In genomic region chr9:133417541-133418461, GRCh38 we compare ENCODE assay signal across 1 cellular context.
TF ChIP-seq lines count a peak whose summit lies in the region.

Gene REXO4 (minus strand): TSS chr9:133418010. CDS start chr9:133417844, 166 bp downstream.

TF ChIP-seq in HepG2, 621 proteins besides CTCF, POLR2A, EP300 and RAD21 (continued from another document and continues in another):
- TF ChIP-seq, protein P1, sequence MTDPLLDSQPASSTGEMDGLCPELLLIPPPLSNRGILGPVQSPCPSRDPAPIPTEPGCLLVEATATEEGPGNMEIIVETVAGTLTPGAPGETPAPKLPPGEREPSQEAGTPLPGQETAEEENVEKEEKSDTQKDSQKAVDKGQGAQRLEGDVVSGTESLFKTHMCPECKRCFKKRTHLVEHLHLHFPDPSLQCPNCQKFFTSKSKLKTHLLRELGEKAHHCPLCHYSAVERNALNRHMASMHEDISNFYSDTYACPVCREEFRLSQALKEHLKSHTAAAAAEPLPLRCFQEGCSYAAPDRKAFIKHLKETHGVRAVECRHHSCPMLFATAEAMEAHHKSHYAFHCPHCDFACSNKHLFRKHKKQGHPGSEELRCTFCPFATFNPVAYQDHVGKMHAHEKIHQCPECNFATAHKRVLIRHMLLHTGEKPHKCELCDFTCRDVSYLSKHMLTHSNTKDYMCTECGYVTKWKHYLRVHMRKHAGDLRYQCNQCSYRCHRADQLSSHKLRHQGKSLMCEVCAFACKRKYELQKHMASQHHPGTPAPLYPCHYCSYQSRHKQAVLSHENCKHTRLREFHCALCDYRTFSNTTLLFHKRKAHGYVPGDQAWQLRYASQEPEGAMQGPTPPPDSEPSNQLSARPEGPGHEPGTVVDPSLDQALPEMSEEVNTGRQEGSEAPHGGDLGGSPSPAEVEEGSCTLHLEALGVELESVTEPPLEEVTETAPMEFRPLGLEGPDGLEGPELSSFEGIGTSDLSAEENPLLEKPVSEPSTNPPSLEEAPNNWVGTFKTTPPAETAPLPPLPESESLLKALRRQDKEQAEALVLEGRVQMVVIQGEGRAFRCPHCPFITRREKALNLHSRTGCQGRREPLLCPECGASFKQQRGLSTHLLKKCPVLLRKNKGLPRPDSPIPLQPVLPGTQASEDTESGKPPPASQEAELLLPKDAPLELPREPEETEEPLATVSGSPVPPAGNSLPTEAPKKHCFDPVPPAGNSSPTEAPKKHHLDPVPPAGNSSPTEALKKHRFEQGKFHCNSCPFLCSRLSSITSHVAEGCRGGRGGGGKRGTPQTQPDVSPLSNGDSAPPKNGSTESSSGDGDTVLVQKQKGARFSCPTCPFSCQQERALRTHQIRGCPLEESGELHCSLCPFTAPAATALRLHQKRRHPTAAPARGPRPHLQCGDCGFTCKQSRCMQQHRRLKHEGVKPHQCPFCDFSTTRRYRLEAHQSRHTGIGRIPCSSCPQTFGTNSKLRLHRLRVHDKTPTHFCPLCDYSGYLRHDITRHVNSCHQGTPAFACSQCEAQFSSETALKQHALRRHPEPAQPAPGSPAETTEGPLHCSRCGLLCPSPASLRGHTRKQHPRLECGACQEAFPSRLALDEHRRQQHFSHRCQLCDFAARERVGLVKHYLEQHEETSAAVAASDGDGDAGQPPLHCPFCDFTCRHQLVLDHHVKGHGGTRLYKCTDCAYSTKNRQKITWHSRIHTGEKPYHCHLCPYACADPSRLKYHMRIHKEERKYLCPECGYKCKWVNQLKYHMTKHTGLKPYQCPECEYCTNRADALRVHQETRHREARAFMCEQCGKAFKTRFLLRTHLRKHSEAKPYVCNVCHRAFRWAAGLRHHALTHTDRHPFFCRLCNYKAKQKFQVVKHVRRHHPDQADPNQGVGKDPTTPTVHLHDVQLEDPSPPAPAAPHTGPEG (CRISPR knock-in tag; IDR thresholded peaks at IDR 0.05): no peak
- TF ChIP-seq JARID2 (CRISPR knock-in tag; IDR thresholded peaks at IDR 0.05; ENCODE audit: insufficient replicate concordance) (no peak), MED13 (CRISPR knock-in tag; IDR thresholded peaks at IDR 0.05) (no peak), HMGXB4 (CRISPR knock-in tag; IDR thresholded peaks at IDR 0.05; ENCODE audit: borderline replicate concordance in 1 of 2, low read depth in 1 of 2) (peak; percentile 91 to 94), KDM6A (CRISPR knock-in tag; IDR thresholded peaks at IDR 0.05; ENCODE audit: low read depth) (no peak), MBD4 (IDR thresholded peaks at IDR 0.05; ENCODE audit: borderline replicate concordance, low read length) (no peak), POLR2G (IDR thresholded peaks at IDR 0.05; ENCODE audit: low read depth, low read length) (peak; percentile 74), NFKBIZ (CRISPR knock-in tag; IDR thresholded peaks at IDR 0.05) (peak; percentile 66), ZKSCAN5 (CRISPR knock-in tag; IDR thresholded peaks at IDR 0.05) (no peak), LCORL (IDR thresholded peaks at IDR 0.05) (no peak), LCORL (CRISPR knock-in tag; IDR thresholded peaks at IDR 0.05) (peak; percentile 97), NAIF1 (CRISPR knock-in tag; IDR thresholded peaks at IDR 0.05; ENCODE audit: borderline replicate concordance) (0 out of 2 replicates have a peak, but pooled peaks have one; percentile 63), ZNF652 (CRISPR knock-in tag; IDR thresholded peaks at IDR 0.05; ENCODE audit: borderline replicate concordance, low read depth) (0 out of 2 replicates have a peak, but pooled peaks have one; percentile 18), ZNF496 (CRISPR knock-in tag; IDR thresholded peaks at IDR 0.05; ENCODE audit: insufficient replicate concordance) (no peak), AKAP8 (CRISPR knock-in tag; IDR thresholded peaks at IDR 0.05) (peak; percentile 70; the same call in 1 of the 2 replicates), CERS6 (CRISPR knock-in tag; IDR thresholded peaks at IDR 0.05) (no peak), PHB2 (IDR thresholded peaks at IDR 0.05; ENCODE audit: partially characterized antibody) (no peak), RFX5 (IDR thresholded peaks at IDR 0.05; ENCODE audit: low read depth, low read length) (no peak), CREM (IDR thresholded peaks at IDR 0.05) (peak; percentile 85), CREM (CRISPR knock-in tag; IDR thresholded peaks at IDR 0.05) (no peak), ZNF720 (CRISPR knock-in tag; IDR thresholded peaks at IDR 0.05) (no peak), ZNF891 (CRISPR knock-in tag; IDR thresholded peaks at IDR 0.05) (no peak), HOMEZ (CRISPR knock-in tag; IDR thresholded peaks at IDR 0.05; ENCODE audit: low read depth) (peak; percentile 30; the same call in 1 of the 2 replicates), FOXM1 (CRISPR knock-in tag; IDR thresholded peaks at IDR 0.05) (0 out of 2 replicates have a peak, but pooled peaks have one; percentile 15), RBAK (CRISPR knock-in tag; IDR thresholded peaks at IDR 0.05) (peak; percentile 62; the same call in 1 of the 2 replicates)
- TF ChIP-seq, protein P2, sequence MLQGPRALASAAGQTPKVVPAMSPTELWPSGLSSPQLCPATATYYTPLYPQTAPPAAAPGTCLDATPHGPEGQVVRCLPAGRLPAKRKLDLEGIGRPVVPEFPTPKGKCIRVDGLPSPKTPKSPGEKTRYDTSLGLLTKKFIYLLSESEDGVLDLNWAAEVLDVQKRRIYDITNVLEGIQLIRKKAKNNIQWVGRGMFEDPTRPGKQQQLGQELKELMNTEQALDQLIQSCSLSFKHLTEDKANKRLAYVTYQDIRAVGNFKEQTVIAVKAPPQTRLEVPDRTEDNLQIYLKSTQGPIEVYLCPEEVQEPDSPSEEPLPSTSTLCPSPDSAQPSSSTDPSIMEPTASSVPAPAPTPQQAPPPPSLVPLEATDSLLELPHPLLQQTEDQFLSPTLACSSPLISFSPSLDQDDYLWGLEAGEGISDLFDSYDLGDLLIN (CRISPR knock-in tag; IDR thresholded peaks at IDR 0.05; ENCODE audit: borderline replicate concordance): no peak
- TF ChIP-seq, protein P3, sequence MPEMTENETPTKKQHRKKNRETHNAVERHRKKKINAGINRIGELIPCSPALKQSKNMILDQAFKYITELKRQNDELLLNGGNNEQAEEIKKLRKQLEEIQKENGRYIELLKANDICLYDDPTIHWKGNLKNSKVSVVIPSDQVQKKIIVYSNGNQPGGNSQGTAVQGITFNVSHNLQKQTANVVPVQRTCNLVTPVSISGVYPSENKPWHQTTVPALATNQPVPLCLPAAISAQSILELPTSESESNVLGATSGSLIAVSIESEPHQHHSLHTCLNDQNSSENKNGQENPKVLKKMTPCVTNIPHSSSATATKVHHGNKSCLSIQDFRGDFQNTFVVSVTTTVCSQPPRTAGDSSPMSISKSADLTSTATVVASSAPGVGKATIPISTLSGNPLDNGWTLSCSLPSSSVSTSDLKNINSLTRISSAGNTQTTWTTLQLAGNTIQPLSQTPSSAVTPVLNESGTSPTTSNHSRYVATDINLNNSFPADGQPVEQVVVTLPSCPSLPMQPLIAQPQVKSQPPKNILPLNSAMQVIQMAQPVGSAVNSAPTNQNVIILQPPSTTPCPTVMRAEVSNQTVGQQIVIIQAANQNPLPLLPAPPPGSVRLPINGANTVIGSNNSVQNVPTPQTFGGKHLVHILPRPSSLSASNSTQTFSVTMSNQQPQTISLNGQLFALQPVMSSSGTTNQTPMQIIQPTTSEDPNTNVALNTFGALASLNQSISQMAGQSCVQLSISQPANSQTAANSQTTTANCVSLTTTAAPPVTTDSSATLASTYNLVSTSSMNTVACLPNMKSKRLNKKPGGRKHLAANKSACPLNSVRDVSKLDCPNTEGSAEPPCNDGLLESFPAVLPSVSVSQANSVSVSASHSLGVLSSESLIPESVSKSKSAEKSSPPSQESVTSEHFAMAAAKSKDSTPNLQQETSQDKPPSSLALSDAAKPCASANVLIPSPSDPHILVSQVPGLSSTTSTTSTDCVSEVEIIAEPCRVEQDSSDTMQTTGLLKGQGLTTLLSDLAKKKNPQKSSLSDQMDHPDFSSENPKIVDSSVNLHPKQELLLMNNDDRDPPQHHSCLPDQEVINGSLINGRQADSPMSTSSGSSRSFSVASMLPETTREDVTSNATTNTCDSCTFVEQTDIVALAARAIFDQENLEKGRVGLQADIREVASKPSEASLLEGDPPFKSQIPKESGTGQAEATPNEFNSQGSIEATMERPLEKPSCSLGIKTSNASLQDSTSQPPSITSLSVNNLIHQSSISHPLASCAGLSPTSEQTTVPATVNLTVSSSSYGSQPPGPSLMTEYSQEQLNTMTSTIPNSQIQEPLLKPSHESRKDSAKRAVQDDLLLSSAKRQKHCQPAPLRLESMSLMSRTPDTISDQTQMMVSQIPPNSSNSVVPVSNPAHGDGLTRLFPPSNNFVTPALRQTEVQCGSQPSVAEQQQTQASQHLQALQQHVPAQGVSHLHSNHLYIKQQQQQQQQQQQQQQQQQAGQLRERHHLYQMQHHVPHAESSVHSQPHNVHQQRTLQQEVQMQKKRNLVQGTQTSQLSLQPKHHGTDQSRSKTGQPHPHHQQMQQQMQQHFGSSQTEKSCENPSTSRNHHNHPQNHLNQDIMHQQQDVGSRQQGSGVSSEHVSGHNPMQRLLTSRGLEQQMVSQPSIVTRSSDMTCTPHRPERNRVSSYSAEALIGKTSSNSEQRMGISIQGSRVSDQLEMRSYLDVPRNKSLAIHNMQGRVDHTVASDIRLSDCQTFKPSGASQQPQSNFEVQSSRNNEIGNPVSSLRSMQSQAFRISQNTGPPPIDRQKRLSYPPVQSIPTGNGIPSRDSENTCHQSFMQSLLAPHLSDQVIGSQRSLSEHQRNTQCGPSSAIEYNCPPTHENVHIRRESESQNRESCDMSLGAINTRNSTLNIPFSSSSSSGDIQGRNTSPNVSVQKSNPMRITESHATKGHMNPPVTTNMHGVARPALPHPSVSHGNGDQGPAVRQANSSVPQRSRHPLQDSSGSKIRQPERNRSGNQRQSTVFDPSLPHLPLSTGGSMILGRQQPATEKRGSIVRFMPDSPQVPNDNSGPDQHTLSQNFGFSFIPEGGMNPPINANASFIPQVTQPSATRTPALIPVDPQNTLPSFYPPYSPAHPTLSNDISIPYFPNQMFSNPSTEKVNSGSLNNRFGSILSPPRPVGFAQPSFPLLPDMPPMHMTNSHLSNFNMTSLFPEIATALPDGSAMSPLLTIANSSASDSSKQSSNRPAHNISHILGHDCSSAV (CRISPR knock-in tag; IDR thresholded peaks at IDR 0.05; ENCODE audit: borderline replicate concordance): no peak
- TF ChIP-seq, protein P4, sequence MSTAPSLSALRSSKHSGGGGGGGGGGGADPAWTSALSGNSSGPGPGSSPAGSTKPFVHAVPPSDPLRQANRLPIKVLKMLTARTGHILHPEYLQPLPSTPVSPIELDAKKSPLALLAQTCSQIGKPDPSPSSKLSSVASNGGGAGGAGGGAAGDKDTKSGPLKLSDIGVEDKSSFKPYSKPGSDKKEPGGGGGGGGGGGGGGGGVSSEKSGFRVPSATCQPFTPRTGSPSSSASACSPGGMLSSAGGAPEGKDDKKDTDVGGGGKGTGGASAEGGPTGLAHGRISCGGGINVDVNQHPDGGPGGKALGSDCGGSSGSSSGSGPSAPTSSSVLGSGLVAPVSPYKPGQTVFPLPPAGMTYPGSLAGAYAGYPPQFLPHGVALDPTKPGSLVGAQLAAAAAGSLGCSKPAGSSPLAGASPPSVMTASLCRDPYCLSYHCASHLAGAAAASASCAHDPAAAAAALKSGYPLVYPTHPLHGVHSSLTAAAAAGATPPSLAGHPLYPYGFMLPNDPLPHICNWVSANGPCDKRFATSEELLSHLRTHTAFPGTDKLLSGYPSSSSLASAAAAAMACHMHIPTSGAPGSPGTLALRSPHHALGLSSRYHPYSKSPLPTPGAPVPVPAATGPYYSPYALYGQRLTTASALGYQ (CRISPR knock-in tag; IDR thresholded peaks at IDR 0.05): peak; percentile 81; the same call in 1 of the 2 replicates
